In the genomic region with DNA sequence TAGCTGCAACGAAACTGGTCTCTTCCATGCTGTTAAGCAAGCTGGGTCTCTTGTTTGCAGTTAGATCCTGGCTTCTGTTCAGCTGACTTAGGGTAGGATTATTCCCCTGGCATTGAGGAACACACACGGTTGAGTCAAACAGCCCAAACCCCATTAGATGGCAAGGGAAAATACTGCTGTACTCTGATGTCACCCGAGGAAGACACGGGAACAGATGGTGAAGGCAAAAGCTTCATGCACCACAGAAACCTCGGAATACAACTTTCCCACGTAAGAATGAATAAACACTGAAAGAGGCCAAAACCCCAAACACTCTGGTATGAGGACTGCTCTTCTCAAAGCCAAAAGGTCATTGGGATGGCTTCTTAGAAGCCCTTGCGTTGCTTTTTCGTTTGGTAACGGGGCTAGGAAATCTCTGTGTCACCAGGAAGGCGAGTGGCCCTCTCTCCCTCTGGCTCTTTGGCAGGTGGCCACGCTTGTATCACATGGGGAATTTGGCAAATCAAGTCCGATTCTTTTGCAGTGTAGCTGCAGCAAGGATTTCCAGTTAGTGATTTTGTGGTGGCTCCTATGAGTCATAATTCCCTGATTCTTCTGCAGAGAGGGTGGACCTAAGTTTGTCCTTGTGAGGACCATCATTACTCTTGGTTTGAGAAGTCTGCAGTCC, we compare ENCODE assay signal across 8 cellular contexts. TPM values are rescaled to one million over a fixed set of nuclear protein-coding genes. Genes with fewer than 3 reads are reported as not detected.
DNase-seq lines count a peak whose midpoint lies in the region; ATAC-seq, FAIRE-seq and TF ChIP-seq lines count a peak whose summit lies in the region.

No MANE protein-coding gene starts in this region.

- peak; percentile 28 for ATAC-seq in HG02759 (IDR thresholded peaks at IDR 0.05; ENCODE audit: unreplicated experiment)
- no peak for ATAC-seq in HG03135 (IDR thresholded peaks at IDR 0.05; ENCODE audit: unreplicated experiment)
- no peak for ATAC-seq in GM19397 (IDR thresholded peaks at IDR 0.05; ENCODE audit: unreplicated experiment)

- no peak overlapping the region for H3K4me3 ChIP-seq in ovary

- no peak for FAIRE-seq in GM12891 (lab: Jason Lieb, UNC)

- H3K27ac Mint-ChIP-seq in Calu3 (ENCODE audit: unreplicated experiment), result no peak overlapping the region

- H3K27me3 ChIP-seq in ovary, result no peaks in the 10 kb centered on the region

- H3K27ac ChIP-seq in ovary, result peak overlapping the region; percentile 47 to 52

- H3K36me3 ChIP-seq in ovary, result no peaks in the 10 kb centered on the region

- H3K9me3 Mint-ChIP-seq in Calu3 (ENCODE audit: low read depth, unreplicated experiment), result no peaks in the 10 kb centered on the region

- BruUV-seq in Calu3 (replicated peaks; lab: Mats Ljungman, UMichigan), result no TSS peak

- TF ChIP-seq EP300 in ovary (IDR thresholded peaks at IDR 0.05), result no peak

- H3K9me3 ChIP-seq in ovary, result no peaks in the 10 kb centered on the region

- H3K4me3 Mint-ChIP-seq in Calu3 (ENCODE audit: low read depth, unreplicated experiment), result no peak overlapping the region

- WGBS in ovary, 3 donors, result 3 to 16% (median 7%) methylated on average over 12 of the region's 12 CpGs

- H3K27me3 Mint-ChIP-seq in Calu3 (ENCODE audit: unreplicated experiment), result no peaks in the 10 kb centered on the region

- peaks cover 8% of the 10 kb centered on the region for H3K4me1 ChIP-seq in ovary (ENCODE audit: insufficient read depth)

- CTCF ChIA-PET in Calu3 (lab: Charles Lee), result no interaction called here

- H3K4me1 Mint-ChIP-seq in Calu3 (ENCODE audit: low read depth, unreplicated experiment), result no peaks in the 10 kb centered on the region

- no peak for TF ChIP-seq POLR2A in ovary (IDR thresholded peaks at IDR 0.05)
- TF ChIP-seq POLR2A in GM12891 (IDR thresholded peaks at IDR 0.05; ENCODE audit: low read depth, low read length), result no peak

- TF ChIP-seq CTCF in Calu3 (IDR thresholded peaks at IDR 0.05; ENCODE audit: unreplicated experiment) (no peak), ovary (IDR thresholded peaks at IDR 0.05) (no peak)

- no peaks in the 10 kb centered on the region for H3K36me3 Mint-ChIP-seq in Calu3 (ENCODE audit: insufficient read depth, unreplicated experiment)

- intact Hi-C loops in Calu3 (cut with micrococcal nuclease; ENCODE audit: unreplicated experiment) (no loop called here), ovary (cut with DNase I) (no loop called here)

- DNase-seq in Calu3 (peak; percentile 75), T1000 (lab: John Stamatoyannopoulos, UW) (peak; percentile 77), fibroblast of gingiva (ENCODE audit: low read depth) (peak; percentile 100), ovary (peak; percentile 82 to 90 (median 87)), GM12891 (ENCODE audit: insufficient read length, low spot score) (no peak)

TF ChIP-seq in GM12891, 5 proteins besides CTCF, POLR2A, EP300 and RAD21:
- TF ChIP-seq SPI1 (IDR thresholded peaks at IDR 0.05; ENCODE audit: low read depth, low read length) (no peak), TAF1 (IDR thresholded peaks at IDR 0.05; ENCODE audit: low read depth, low read length) (no peak), POLR2AphosphoS5 (IDR thresholded peaks at IDR 0.05; ENCODE audit: low read depth, low read length) (no peak), PAX5 (IDR thresholded peaks at IDR 0.05; ENCODE audit: insufficient read depth, low read length, severe bottlenecking) (no peak), POU2F2 (IDR thresholded peaks at IDR 0.05; ENCODE audit: low read depth, low read length) (no peak)

RNA-seq across cellular contexts. Expression of gene LYST, which starts 16.7 kb away (rescaled TPM):
- total RNA-seq in Calu3 (2022) (11.1 and 11.9 TPM in 2 replicates), ovary (10 to 100 TPM; 18.0 to 29.2 (median 21.8) TPM)
- polyA plus RNA-seq in ovary, result 10 to 100 TPM in 1 of 2 donors, 1 to 10 TPM in 1; 6.8 to 12.4 TPM
- 4.1 TPM for polyA plus RNA-seq in GM12891 (2012; ENCODE audit: low read depth, missing spikeins)
